Comparison of ENCODE assay signal across 21 cellular contexts in genomic region chr16:58741166-58741565, GRCh38. TPM values are rescaled to one million over a fixed set of nuclear protein-coding genes. Genes with fewer than 3 reads are reported as not detected.
DNase-seq lines count a peak whose midpoint lies in the region; ATAC-seq, FAIRE-seq and TF ChIP-seq lines count a peak whose summit lies in the region.
"Had no signal": no experiment of that assay in that cellular context is flagged by ENCODE, and none has a peak within 500 bp of the region (broad histone marks: within the 10 kb centered on the region; RNA-seq: fewer than 3 reads in every experiment).

No MANE protein-coding gene starts in this region.

- no peak for TF ChIP-seq EP300 in HepG2 (IDR thresholded peaks at IDR 0.05; ENCODE audit: low read depth in 2 of 2, low read length in 2 of 2)
- TF ChIP-seq EP300 in HepG2 (CRISPR knock-in tag; IDR thresholded peaks at IDR 0.05; ENCODE audit: borderline replicate concordance) = no peak

- in situ Hi-C loops in HepG2 (cut with HindIII; ENCODE audit: extremely low pct_ligation_motif_present, low pct_unique_long_range_greater_than_20kb) = no loop called here

- H3K4me1 ChIP-seq in HepG2 (ENCODE audit: insufficient read depth, low read length) (peaks cover 34% of the 10 kb centered on the region), right lobe of liver (no peaks in the 10 kb centered on the region), mucosa of descending colon (ENCODE audit: low read depth) (peaks cover 2% of the 10 kb centered on the region), urinary bladder (ENCODE audit: insufficient read depth) (no peaks in the 10 kb centered on the region)
- H3K4me1 ChIP-seq: BLaER1, Caco-2, HAP-1 had no signal

- no TSS peak for BruUV-seq in HepG2 (replicated peaks; lab: Mats Ljungman, UMichigan)

- TF ChIP-seq RAD21 in HepG2 (CRISPR knock-in tag; IDR thresholded peaks at IDR 0.05) = no peak

- no peak overlapping the region for H3K4me3 ChIP-seq in HepG2 (replicated peaks in 1 of 3; ENCODE audit: insufficient read depth in 1 of 3, low read depth in 2 of 3, low read length in 3 of 3)
- H3K4me3 ChIP-seq in right lobe of liver = no peak overlapping the region
- no peak overlapping the region for H3K4me3 ChIP-seq in mucosa of descending colon
- H3K4me3 ChIP-seq in urinary bladder (ENCODE audit: low read depth, low read length) = no peak overlapping the region
- H3K4me3 ChIP-seq: BLaER1, HAP-1 had no signal

- TF ChIP-seq POLR2A in HepG2 (IDR thresholded peaks at IDR 0.05; ENCODE audit: insufficient read depth in 1 of 2, low read depth in 2 of 2, low read length in 2 of 2) (no peak), right lobe of liver (IDR thresholded peaks at IDR 0.05) (no peak)

- H3K9me3 ChIP-seq in HepG2 (ENCODE audit: low read length) (no peaks in the 10 kb centered on the region), right lobe of liver (no peaks in the 10 kb centered on the region), mucosa of descending colon (no peaks in the 10 kb centered on the region)
- H3K9me3 ChIP-seq: BLaER1, Caco-2, HAP-1 had no signal

- ATAC-seq in HepG2 (peak; percentile 33), right lobe of liver (no peak), mucosa of descending colon (peak; percentile 94), HG02970 (IDR thresholded peaks at IDR 0.05; ENCODE audit: low FRiP score, unreplicated experiment) (no peak)
- ATAC-seq: CD8-positive, alpha-beta T cell had no signal

- WGBS in HepG2 (ENCODE audit: low lambda C conversion rate) = 0% methylated on average over 3 of the region's 3 CpGs
- WGBS in right lobe of liver (ENCODE audit: insufficient coverage, low coverage, low lambda C conversion rate, missing lambda C conversion rate) = 50% methylated on average over 3 of the region's 3 CpGs
- 74% methylated on average over 3 of the region's 3 CpGs for WGBS in urinary bladder

- POLR2A ChIA-PET in HepG2 (lab: Yijun Ruan, JAX) = no interaction called here

- DNase-seq in HepG2 (ENCODE audit: low spot score) (no peak), right lobe of liver (no peak), mucosa of descending colon (peak in 1 of 3 donors; percentile 40), NCI-H748 (lab: John Stamatoyannopoulos, UW; ENCODE audit: unreplicated experiment) (no peak)
- DNase-seq: Caco-2; CD4-positive, CD25-positive, alpha-beta regulatory T cell; CD8-positive, alpha-beta T cell; DMS153; DND-41; GOT3; HFFc6 had no signal

- no peaks in the 10 kb centered on the region for H3K79me2 ChIP-seq in HepG2 (ENCODE audit: insufficient read depth, low read length)

- TF ChIP-seq CTCF in HepG2 (CRISPR knock-in tag; IDR thresholded peaks at IDR 0.05) (no peak), right lobe of liver (IDR thresholded peaks at IDR 0.05) (no peak), mucosa of descending colon (IDR thresholded peaks at IDR 0.05) (no peak)

- no peak overlapping the region for H3K9ac ChIP-seq in HepG2 (ENCODE audit: insufficient read depth, low read depth, low read length)
- H3K9ac ChIP-seq: BLaER1 had no signal

- intact Hi-C loops in HepG2 (cut with micrococcal nuclease; ENCODE audit: unreplicated experiment) = no loop called here
- intact Hi-C loops in right lobe of liver (cut with DNase I) = no loop called here
- intact Hi-C loops in mucosa of descending colon (cut with DNase I, micrococcal nuclease) = no loop called here

- no peaks in the 10 kb centered on the region for H4K20me1 ChIP-seq in HepG2 (ENCODE audit: insufficient read depth, low read length)
- H4K20me1 ChIP-seq: BLaER1 had no signal

- H3K4me2 ChIP-seq in HepG2 (ENCODE audit: low read depth, low read length) = peak overlapping the region; percentile 2; the same call in 1 of the 2 replicates
- H3K4me2 ChIP-seq: BLaER1 had no signal

- FAIRE-seq in HepG2 (lab: Jason Lieb, UNC) = no peak
- FAIRE-seq: A204.1, G401.6, GM12892, H54 had no signal

- H2AFZ ChIP-seq in HepG2 (ENCODE audit: low read length) = no peak overlapping the region

- H3K36me3 ChIP-seq in HepG2 (replicated peaks in 1 of 2; ENCODE audit: control insufficient read depth in 1 of 2, insufficient read depth in 2 of 2, low read length in 2 of 2) = no peaks in the 10 kb centered on the region
- no peaks in the 10 kb centered on the region for H3K36me3 ChIP-seq in right lobe of liver
- no peaks in the 10 kb centered on the region for H3K36me3 ChIP-seq in mucosa of descending colon (ENCODE audit: low read depth)
- no peaks in the 10 kb centered on the region for H3K36me3 ChIP-seq in urinary bladder (ENCODE audit: insufficient read depth)
- H3K36me3 ChIP-seq: BLaER1, HAP-1 had no signal

- H3K27me3 ChIP-seq in HepG2 (ENCODE audit: control insufficient read depth in 1 of 2, insufficient read depth in 2 of 2, low read length in 2 of 2) = no peaks in the 10 kb centered on the region
- H3K27me3 ChIP-seq in right lobe of liver = no peaks in the 10 kb centered on the region
- H3K27me3 ChIP-seq: BLaER1 had no signal

- H3K27ac ChIP-seq in HepG2 (ENCODE audit: extremely low read length, insufficient read depth, low read length) = no peak overlapping the region
- no peak overlapping the region for H3K27ac ChIP-seq in right lobe of liver
- H3K27ac ChIP-seq in urinary bladder (ENCODE audit: low read depth) = peak overlapping the region; percentile 23
- H3K27ac ChIP-seq: 22Rv1, BLaER1, C4-2B had no signal

- CTCF ChIA-PET in HepG2 (lab: Yijun Ruan, JAX; ENCODE audit: low intra/inter-chr PET ratio, low total read pairs) = no interaction called here

TF ChIP-seq in HepG2, 621 proteins besides CTCF, POLR2A, EP300 and RAD21 (continues in another document):
- TF ChIP-seq MAFG (CRISPR knock-in tag; IDR thresholded peaks at IDR 0.05) (no peak), CREB1 (IDR thresholded peaks at IDR 0.05) (no peak), CREB1 (CRISPR knock-in tag; IDR thresholded peaks at IDR 0.05) (no peak)

RNA-seq across cellular contexts. Expression of gene GOT2, which starts 7.0 kb away (rescaled TPM):
- total RNA-seq in HepG2 (2016; rRNA removed; fragmentation: Illumina TruSeq; extraction: Trizol) = 121 and 160 TPM in 2 replicates
- total RNA-seq in HepG2 (2016; cell fraction: cytosol; rRNA removed; fragmentation: Illumina TruSeq; extraction: Trizol; ENCODE audit: low read depth) = 26.4 and 30.5 TPM in 2 replicates
- total RNA-seq in HepG2 (2016; cell fraction: insoluble cytoplasmic fraction; rRNA removed; fragmentation: Illumina TruSeq; extraction: Trizol) = 124 and 142 TPM in 2 replicates
- 67.7 and 68.3 TPM in 2 replicates for total RNA-seq in HepG2 (2016; cell fraction: membrane; rRNA removed; fragmentation: Illumina TruSeq; extraction: Trizol)
- total RNA-seq in HepG2 (2016; cell fraction: nucleus; rRNA removed; fragmentation: Illumina TruSeq; extraction: Trizol) = 69.5 and 80.4 TPM in 2 replicates
- polyA plus RNA-seq in HepG2 (2011; rRNA removed) = 28.9 and 32.6 TPM in 2 replicates
- 31.0 and 41.3 TPM in 2 replicates for polyA plus RNA-seq in HepG2 (2011; cell fraction: cytosol; rRNA removed)
- polyA plus RNA-seq in HepG2 (2011; cell fraction: nucleus; rRNA removed) = 33.5 and 44.0 TPM in 2 replicates
- polyA plus RNA-seq in HepG2 (2012) = 91.3 and 110 TPM in 2 replicates
- polyA plus RNA-seq in HepG2 (2016; cell fraction: cytosol; fragmentation: Illumina TruSeq; extraction: Trizol; ENCODE audit: low read depth) = 27.9 and 30.5 TPM in 2 replicates
- polyA plus RNA-seq in HepG2 (2016; cell fraction: insoluble cytoplasmic fraction; fragmentation: Illumina TruSeq; extraction: Trizol; ENCODE audit: low read depth) = 167 and 192 TPM in 2 replicates
- 54.8 and 61.1 TPM in 2 replicates for polyA plus RNA-seq in HepG2 (2016; cell fraction: membrane; fragmentation: Illumina TruSeq; extraction: Trizol; ENCODE audit: low read depth)
- 103 and 108 TPM in 2 replicates for polyA plus RNA-seq in HepG2 (2016; cell fraction: nucleus; fragmentation: Illumina TruSeq; extraction: Trizol; ENCODE audit: insufficient read depth, low read depth)
- polyA minus RNA-seq in HepG2 (2011; rRNA and poly(A)+ RNA removed; ENCODE audit: low replicate concordance) = 39.6 and 63.7 TPM in 2 replicates
- 84.3 and 87.1 TPM in 2 replicates for polyA minus RNA-seq in HepG2 (2011; cell fraction: cytosol; rRNA and poly(A)+ RNA removed)
- polyA minus RNA-seq in HepG2 (2011; cell fraction: nucleus; rRNA and poly(A)+ RNA removed) = 30.4 and 44.4 TPM in 2 replicates
- total RNA-seq in right lobe of liver = 100 to 1,000 TPM; 117 to 196 (median 169) TPM
- total RNA-seq in mucosa of descending colon = 100 to 1,000 TPM in 2 of 3 donors, 10 to 100 TPM in 1; 95.0 to 120 (median 116) TPM
- 26.4 TPM for total RNA-seq in urinary bladder
- 60.1 TPM for polyA plus RNA-seq in urinary bladder

RNA-seq across cellular contexts. Expression of gene SLC38A7, which starts 56.6 kb away (rescaled TPM):
- total RNA-seq in HepG2 (2016; rRNA removed; fragmentation: Illumina TruSeq; extraction: Trizol) (6.2 and 14.1 TPM in 2 replicates), right lobe of liver (10 to 100 TPM; 11.4 to 23.8 (median 14.3) TPM), mucosa of descending colon (10 to 100 TPM in 2 of 3 donors, 1 to 10 TPM in 1; 9.4 to 21.9 (median 14.9) TPM), urinary bladder (13.8 TPM)
- 4.6 and 5.0 TPM in 2 replicates for total RNA-seq in HepG2 (2016; cell fraction: cytosol; rRNA removed; fragmentation: Illumina TruSeq; extraction: Trizol; ENCODE audit: low read depth)
- total RNA-seq in HepG2 (2016; cell fraction: insoluble cytoplasmic fraction; rRNA removed; fragmentation: Illumina TruSeq; extraction: Trizol) = 5.2 and 14.1 TPM in 2 replicates
- total RNA-seq in HepG2 (2016; cell fraction: membrane; rRNA removed; fragmentation: Illumina TruSeq; extraction: Trizol) = 5.8 and 6.5 TPM in 2 replicates
- total RNA-seq in HepG2 (2016; cell fraction: nucleus; rRNA removed; fragmentation: Illumina TruSeq; extraction: Trizol) = 27.7 and 28.1 TPM in 2 replicates
- polyA plus RNA-seq in HepG2 (2011; rRNA removed) (13.2 and 17.0 TPM in 2 replicates), urinary bladder (7.7 TPM)
- polyA plus RNA-seq in HepG2 (2011; cell fraction: cytosol; rRNA removed) = 9.7 and 10.5 TPM in 2 replicates
- polyA plus RNA-seq in HepG2 (2011; cell fraction: nucleus; rRNA removed) = 26.4 and 29.4 TPM in 2 replicates
- 7.1 and 10.6 TPM in 2 replicates for polyA plus RNA-seq in HepG2 (2012)
- polyA plus RNA-seq in HepG2 (2016; cell fraction: cytosol; fragmentation: Illumina TruSeq; extraction: Trizol; ENCODE audit: low read depth) = 1.0 and 1.3 TPM in 2 replicates
- polyA plus RNA-seq in HepG2 (2016; cell fraction: insoluble cytoplasmic fraction; fragmentation: Illumina TruSeq; extraction: Trizol; ENCODE audit: low read depth) = 5.1 and 5.6 TPM in 2 replicates
- 2.3 and 3.2 TPM in 2 replicates for polyA plus RNA-seq in HepG2 (2016; cell fraction: membrane; fragmentation: Illumina TruSeq; extraction: Trizol; ENCODE audit: low read depth)
- 32.4 and 36.5 TPM in 2 replicates for polyA plus RNA-seq in HepG2 (2016; cell fraction: nucleus; fragmentation: Illumina TruSeq; extraction: Trizol; ENCODE audit: insufficient read depth, low read depth)
- polyA minus RNA-seq in HepG2 (2011; rRNA and poly(A)+ RNA removed; ENCODE audit: low replicate concordance) = 42.7 and 51.0 TPM in 2 replicates
- polyA minus RNA-seq in HepG2 (2011; cell fraction: cytosol; rRNA and poly(A)+ RNA removed) = 8.7 and 12.4 TPM in 2 replicates
- polyA minus RNA-seq in HepG2 (2011; cell fraction: nucleus; rRNA and poly(A)+ RNA removed) = 30.5 and 35.6 TPM in 2 replicates

Comparison
In these comparisons a context has a peak if more than half of its experiments do, and no peak if none do; other contexts are left out.
1. ATAC-seq: peak in HepG2 (single experiment) and mucosa of descending colon (single experiment); none in right lobe of liver (0 of 4) and HG02970 (single experiment).